In the genomic region with DNA sequence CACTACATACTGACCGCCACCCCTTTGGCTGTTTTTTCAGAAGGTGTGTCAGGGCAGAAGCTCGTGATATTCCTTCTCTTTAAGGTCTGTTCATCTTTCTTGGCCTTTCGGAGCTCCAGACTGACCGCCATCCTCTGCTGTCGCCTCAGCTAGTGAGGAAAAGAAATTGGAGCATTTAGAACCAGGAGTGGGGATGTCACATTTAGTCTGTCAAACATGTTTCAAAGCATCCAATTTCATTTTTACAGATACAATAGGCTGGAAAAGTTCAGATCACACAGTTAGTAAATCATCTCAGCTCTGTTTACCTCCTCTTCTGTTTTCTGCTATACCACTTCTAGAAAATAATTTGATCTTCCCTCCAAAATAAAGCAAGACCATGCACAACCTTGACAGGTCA, we compare ENCODE assay signal across 34 cellular contexts. TPM values are rescaled to one million over a fixed set of nuclear protein-coding genes. Genes with fewer than 3 reads are reported as not detected.
"Had no signal": no experiment of that assay in that cellular context is flagged by ENCODE, and none has a peak within 500 bp of the region (broad histone marks: within the 10 kb centered on the region; RNA-seq: fewer than 3 reads in every experiment).

No MANE protein-coding gene starts in this region.

- H3K27ac Mint-ChIP-seq: activated CD4-positive, alpha-beta memory T cell treated with anti-CD3 and anti-CD28 coated beads, Interleukin-2, amount 10 ng/mL, durations not matched to agents 7 days and 5 days; activated CD4-positive, alpha-beta T cell treated with anti-CD3 and anti-CD28 coated beads, Interleukin-2, amount 10 ng/mL, durations not matched to agents 7 days and 5 days; activated naive CD8-positive, alpha-beta T cell; activated T-cell treated with anti-CD3 and anti-CD28 coated beads, Interleukin-2, amount 50 U/mL, for 24 hours; activated T-cell treated with anti-CD3 and anti-CD28 coated beads, Interleukin-2, amount 50 U/mL, for 72 hours; dendritic cell treated with granulocyte-macrophage colony-stimulating factor and Interleukin-4, amounts not matched to agents 40 ng/mL and 50 ng/mL, for 4 days; endodermal cell; WTC11 had no signal

- H3K9me3 ChIP-seq: body of pancreas had no signal

- H3K36me3 ChIP-seq: esophagus muscularis mucosa, gastroesophageal sphincter had no signal

- H3K27me3 Mint-ChIP-seq: activated naive CD8-positive, alpha-beta T cell; activated T-cell treated with anti-CD3 and anti-CD28 coated beads, Interleukin-2, amount 50 U/mL, for 24 hours had no signal

- H3K4me1 ChIP-seq: esophagus muscularis mucosa, gastroesophageal sphincter had no signal

- H3K4me3 Mint-ChIP-seq: activated CD4-positive, alpha-beta memory T cell treated with anti-CD3 and anti-CD28 coated beads, Interleukin-2, amount 10 ng/mL, durations not matched to agents 7 days and 5 days; activated CD4-positive, alpha-beta T cell treated with anti-CD3 and anti-CD28 coated beads, Interleukin-2, amount 10 ng/mL, durations not matched to agents 7 days and 5 days; activated naive CD8-positive, alpha-beta T cell; activated T-cell treated with anti-CD3 and anti-CD28 coated beads, Interleukin-2, amount 50 U/mL, for 24 hours; activated T-cell treated with anti-CD3 and anti-CD28 coated beads, Interleukin-2, amount 50 U/mL, for 72 hours; dendritic cell treated with granulocyte-macrophage colony-stimulating factor and Interleukin-4, amounts not matched to agents 40 ng/mL and 50 ng/mL, for 4 days; endodermal cell; WTC11 had no signal

- H3K27ac ChIP-seq: body of pancreas, coronary artery, dorsolateral prefrontal cortex, esophagus muscularis mucosa, gastroesophageal sphincter, VCaP had no signal

- H3K4me1 Mint-ChIP-seq: activated CD4-positive, alpha-beta memory T cell treated with anti-CD3 and anti-CD28 coated beads, Interleukin-2, amount 10 ng/mL, durations not matched to agents 7 days and 5 days; activated CD4-positive, alpha-beta T cell treated with anti-CD3 and anti-CD28 coated beads, Interleukin-2, amount 10 ng/mL, durations not matched to agents 7 days and 5 days; endodermal cell; WTC11 had no signal

- DNase-seq: activated CD4-positive, alpha-beta memory T cell treated with anti-CD3 and anti-CD28 coated beads, Interleukin-2, amount 10 ng/mL, durations not matched to agents 7 days and 5 days; activated CD4-positive, alpha-beta T cell treated with anti-CD3 and anti-CD28 coated beads for 1 hour; activated CD4-positive, alpha-beta T cell treated with anti-CD3 and anti-CD28 coated beads for 4 hours; activated CD4-positive, alpha-beta T cell treated with anti-CD3 and anti-CD28 coated beads, Interleukin-2, amount 10 ng/mL, durations not matched to agents 7 days and 5 days; activated CD4-positive, alpha-beta T cell treated with anti-CD3 and anti-CD28 coated beads, Interleukin-2, amount 50 U/mL, for 4 hours; activated CD8-positive, alpha-beta memory T cell treated with anti-CD3 and anti-CD28 coated beads, Interleukin-2, amount 50 U/mL, for 48 hours; activated gamma-delta T cell; activated naive CD4-positive, alpha-beta T cell treated with anti-CD3 and anti-CD28 coated beads, Interleukin-2, amount 50 U/mL, for 16 hours; activated naive CD4-positive, alpha-beta T cell treated with Interleukin-2 at 50 U/mL for 16 hours; activated T-cell treated with anti-CD3 and anti-CD28 coated beads for 4 hours; activated T-cell treated with anti-CD3 and anti-CD28 coated beads, Interleukin-2, amount 50 U/mL, for 24 hours; activated T-cell treated with anti-CD3 and anti-CD28 coated beads, Interleukin-2, amount 50 U/mL, for 72 hours; amygdala; aorta; body of pancreas; central memory CD4-positive, alpha-beta T cell; cerebellar nuclear complex; dorsolateral prefrontal cortex; effector memory CD4-positive, alpha-beta T cell; endodermal cell; erythroblast; foreskin melanocyte; head of caudate nucleus; T-helper 2 cell had no signal

- H3K4me3 ChIP-seq: body of pancreas, coronary artery, dorsolateral prefrontal cortex, esophagus muscularis mucosa, gastroesophageal sphincter had no signal

- H3K27me3 ChIP-seq: body of pancreas, dorsolateral prefrontal cortex, esophagus muscularis mucosa had no signal

- ATAC-seq: activated T-cell treated with anti-CD3 and anti-CD28 coated beads, Interleukin-2, amount 50 U/mL, for 72 hours; body of pancreas; gastroesophageal sphincter; WTC11 had no signal

RNA-seq across cellular contexts. Expression of a gene that starts 4.8 kb away (rescaled TPM):
- total RNA-seq: activated CD4-positive, alpha-beta memory T cell treated with anti-CD3 and anti-CD28 coated beads, Interleukin-2, amount 10 ng/mL, durations not matched to agents 7 days and 5 days; activated CD4-positive, alpha-beta T cell treated with anti-CD3 and anti-CD28 coated beads, Interleukin-2, amount 10 ng/mL, durations not matched to agents 7 days and 5 days; aorta; endodermal cell; esophagus muscularis mucosa; fibroblast of lung; fibroblast of villous mesenchyme; T-helper 1 cell treated with Interleukin-12 subunit alpha and Interleukin-12 subunit beta and Interleukin-4 antibody, amounts not matched to agents 30 ng/mL and 1 ng/mL, for 36 hours; WTC11 had no signal
